In genomic region chr1:110203021-110203661, GRCh38 we compare ENCODE assay signal across 8 cellular contexts. TPM values are rescaled to one million over a fixed set of nuclear protein-coding genes. Genes with fewer than 3 reads are reported as not detected.
DNase-seq lines count a peak whose midpoint lies in the region; ATAC-seq and TF ChIP-seq lines count a peak whose summit lies in the region.

No MANE protein-coding gene starts in this region.

- TF ChIP-seq CTCF in liver (IDR thresholded peaks at IDR 0.05; ENCODE audit: low read depth, low read length, missing input control) = peak; percentile 88

- DNase-seq in AG20443 (ENCODE audit: low spot score) (peak; percentile 73), H4 (ENCODE audit: low spot score) (peak; percentile 71), NCI-H345 (lab: John Stamatoyannopoulos, UW) (peak; percentile 69), cerebellar cortex (ENCODE audit: low spot score) (peak; percentile 84)
- DNase-seq in activated CD4-positive, CD25-positive, alpha-beta regulatory T cell (lab: John Stamatoyannopoulos, UW) = peak; percentile 31 to 45 (median 36)
- peak; percentile 59 for DNase-seq in stimulated activated CD8-positive, alpha-beta memory T cell treated with anti-CD3 and anti-CD28 coated beads, Interleukin-12 subunit alpha, Interleukin-12 subunit beta, amount 100 ng/mL, for 1 hour (ENCODE audit: low read depth)

- no peaks in the 10 kb centered on the region for H3K9me3 ChIP-seq in liver (ENCODE audit: control insufficient read depth in 4 of 4, low read length in 3 of 4)

- ATAC-seq in GM19351 (IDR thresholded peaks at IDR 0.05; ENCODE audit: unreplicated experiment) = no peak

- H3K9ac ChIP-seq in liver (ENCODE audit: low read depth in 1 of 2, low read length in 2 of 2) = no peak overlapping the region

- TF ChIP-seq RAD21 in liver (IDR thresholded peaks at IDR 0.05) = peak; percentile 89 to 96

- WGBS in liver = 32% methylated on average over 6 of the region's 6 CpGs

- peaks cover 0 to 7% (median 0%) of the 10 kb centered on the region in 4 donors for H3K4me1 ChIP-seq in liver (ENCODE audit: control insufficient read depth in 4 of 4, insufficient read depth in 4 of 4, low read length in 3 of 4)

- H3K27me3 ChIP-seq in liver (ENCODE audit: control insufficient read depth in 4 of 4, insufficient read depth in 4 of 4, low read length in 3 of 4) = no peaks in the 10 kb centered on the region

- no peaks in the 10 kb centered on the region for H3K36me3 ChIP-seq in liver (ENCODE audit: control insufficient read depth in 4 of 4, insufficient read depth in 3 of 4, low read depth in 1 of 4, low read length in 3 of 4)

- no peak overlapping the region for H3K27ac ChIP-seq in liver (ENCODE audit: low read depth in 1 of 2, low read length in 2 of 2)

- no peak overlapping the region for H3K4me3 ChIP-seq in liver (ENCODE audit: low read depth in 1 of 3, low read length in 3 of 3)

TF ChIP-seq in liver, 16 proteins besides CTCF, POLR2A, EP300 and RAD21:
- TF ChIP-seq ZBTB33 (IDR thresholded peaks at IDR 0.05) (no peak), GABPA (IDR thresholded peaks at IDR 0.05 in 1 of 2, conservative IDR thresholded peaks at IDR 0.05 in 1 of 2) (no peak), FOXA1 (IDR thresholded peaks at IDR 0.05) (no peak), RXRA (IDR thresholded peaks at IDR 0.05) (no peak), REST (IDR thresholded peaks at IDR 0.05) (no peak)

RNA-seq across cellular contexts. Expression of gene KCNC4, which starts 7.0 kb away (rescaled TPM):
- 0.12 and 0.72 TPM in 2 replicates for total RNA-seq in H4 (2014; rRNA removed; shearing (Covaris generic))
- total RNA-seq in liver = 1 to 10 TPM; 1.0 to 2.5 TPM
- 1 to 10 TPM in 1 of 2 donors, under 1 TPM in 1; 0.46 to 1.9 TPM for polyA plus RNA-seq in liver

RNA-seq across cellular contexts. Expression of gene SLC6A17, which starts 52.8 kb away (rescaled TPM):
- 0.17 and 0.21 TPM in 2 replicates for total RNA-seq in H4 (2014; rRNA removed; shearing (Covaris generic))
- total RNA-seq in liver = not detected
- not detected for polyA plus RNA-seq in liver
